ENCODE assay signal across 28 cellular contexts in genomic region chr11:128968916-128969315, GRCh38. TPM values are rescaled to one million over a fixed set of nuclear protein-coding genes. Genes with fewer than 3 reads are reported as not detected.
"Had no signal": no experiment of that assay in that cellular context is flagged by ENCODE, and none has a peak within 500 bp of the region (broad histone marks: within the 10 kb centered on the region; RNA-seq: fewer than 3 reads in every experiment).

No MANE protein-coding gene starts in this region.

- H3K4me3 ChIP-seq: adrenal gland, body of pancreas, spleen, thoracic aorta had no signal

- DNase-seq: activated CD4-positive, alpha-beta T cell treated with anti-CD3 and anti-CD28 coated beads, Interleukin-2, amount 10 ng/mL, durations not matched to agents 7 days and 5 days; activated naive CD4-positive, alpha-beta T cell; activated T-cell treated with anti-CD3 and anti-CD28 coated beads for 4 hours; activated T-cell treated with anti-CD3 and anti-CD28 coated beads, Interleukin-2, amount 50 U/mL, for 72 hours; adrenal gland; aorta; body of pancreas; dermis blood vessel endothelial cell; effector CD4-positive, alpha-beta T cell; hippocampal formation; left colon; natural killer cell; posterior cingulate gyrus; right cardiac atrium; spleen; stimulated activated naive CD4-positive, alpha-beta T cell treated with Interleukin-2 at 50 U/mL for 16 hours; trophoblast cell had no signal

- H3K9me3 ChIP-seq: adrenal gland, body of pancreas, spleen, thoracic aorta had no signal

- H3K27ac Mint-ChIP-seq: activated CD4-positive, alpha-beta T cell treated with anti-CD3 and anti-CD28 coated beads, Interleukin-2, amount 10 ng/mL, durations not matched to agents 7 days and 5 days; activated naive CD4-positive, alpha-beta T cell treated with anti-CD3 and anti-CD28 coated beads, Interleukin-2, amount 50 U/mL, for 72 hours; activated T-cell treated with anti-CD3 and anti-CD28 coated beads, Interleukin-2, amount 50 U/mL, for 72 hours; memory B cell; natural killer cell had no signal

- H3K27me3 Mint-ChIP-seq: activated CD4-positive, alpha-beta T cell treated with anti-CD3 and anti-CD28 coated beads, Interleukin-2, amount 10 ng/mL, durations not matched to agents 7 days and 5 days had no signal

- H3K9me3 Mint-ChIP-seq: activated CD4-positive, alpha-beta T cell treated with anti-CD3 and anti-CD28 coated beads, Interleukin-2, amount 10 ng/mL, durations not matched to agents 7 days and 5 days; activated naive CD4-positive, alpha-beta T cell treated with anti-CD3 and anti-CD28 coated beads, Interleukin-2, amount 50 U/mL, for 72 hours; activated T-cell treated with anti-CD3 and anti-CD28 coated beads, Interleukin-2, amount 50 U/mL, for 72 hours; memory B cell; natural killer cell had no signal

- FAIRE-seq: colon, endometrium, keratinocyte, urothelium cell line had no signal

- H3K36me3 Mint-ChIP-seq: natural killer cell had no signal

- H3K27me3 ChIP-seq: adrenal gland, body of pancreas, spleen had no signal

- ATAC-seq: activated T-cell treated with anti-CD3 and anti-CD28 coated beads, Interleukin-2, amount 50 U/mL, for 72 hours; body of pancreas; left colon; natural killer cell had no signal

- H3K4me3 Mint-ChIP-seq: activated CD4-positive, alpha-beta T cell treated with anti-CD3 and anti-CD28 coated beads, Interleukin-2, amount 10 ng/mL, durations not matched to agents 7 days and 5 days; activated T-cell treated with anti-CD3 and anti-CD28 coated beads, Interleukin-2, amount 50 U/mL, for 72 hours; memory B cell; natural killer cell had no signal

- H3K4me1 ChIP-seq: adrenal gland, body of pancreas had no signal

- H3K27ac ChIP-seq: adrenal gland, body of pancreas, epithelial cell of prostate, spleen, thoracic aorta had no signal

RNA-seq across cellular contexts. Expression of gene TP53AIP1, which starts 26.2 kb away (rescaled TPM):
- total RNA-seq: activated CD4-positive, alpha-beta T cell treated with anti-CD3 and anti-CD28 coated beads, Interleukin-2, amount 10 ng/mL, durations not matched to agents 7 days and 5 days; activated naive CD4-positive, alpha-beta T cell treated with anti-CD3 and anti-CD28 coated beads, Interleukin-2, amount 50 U/mL, for 72 hours; aorta; body of pancreas; dermis blood vessel endothelial cell; mononuclear cell; natural killer cell; right cardiac atrium; subcutaneous adipose tissue; T-helper 1 cell treated with Interleukin-12 subunit alpha and Interleukin-12 subunit beta and Interleukin-4 antibody, amounts not matched to agents 30 ng/mL and 1 ng/mL, for 36 hours; thoracic aorta had no signal
- polyA plus RNA-seq: aorta had no signal
